In genomic region chr2:226835796-226836547, GRCh38 we compare ENCODE assay signal across 8 cellular contexts. TPM values are rescaled to one million over a fixed set of nuclear protein-coding genes. Genes with fewer than 3 reads are reported as not detected.
DNase-seq lines count a peak whose midpoint lies in the region; ATAC-seq and TF ChIP-seq lines count a peak whose summit lies in the region.

RHBDD1 (plus strand) TSS chr2:226836054; CDS start chr2:226864694, 28,640 bp downstream.

- H3K4me3 ChIP-seq in colonic mucosa, result peak within 1 kb of the TSS; percentile 74

- H3K9ac ChIP-seq in colonic mucosa (ENCODE audit: low read depth in 2 of 2, low read length in 2 of 2), result peak within 1 kb of the TSS; percentile 78 to 80

- no peaks in the 10 kb centered on the region for H3K36me3 ChIP-seq in colonic mucosa

- no peaks in the 10 kb centered on the region for H3K9me3 ChIP-seq in colonic mucosa

- H3K4me1 ChIP-seq in colonic mucosa, result peaks cover 12% of the 10 kb centered on the region

- DNase-seq in AML-193 (lab: John Stamatoyannopoulos, UW), result peak; percentile 77 to 79
- peak; percentile 82 to 91 for DNase-seq in NCI-H524 (lab: John Stamatoyannopoulos, UW)
- DNase-seq in activated CD4-positive, alpha-beta T cell treated with anti-CD3 and anti-CD28 coated beads for 48 hours, result peak; percentile 96
- peak; percentile 95 for DNase-seq in colonic mucosa
- peak; percentile 90 to 92 for DNase-seq in stimulated activated CD4-positive, alpha-beta T cell treated with anti-CD3 and anti-CD28 coated beads, Interleukin-1b, Interleukin-23, amount 100 ng/mL, for 4 hours (ENCODE audit: low read depth in 2 of 2)

- ATAC-seq in HG03432 (IDR thresholded peaks at IDR 0.05; ENCODE audit: unreplicated experiment), result peak; percentile 88

- TF ChIP-seq CTCF in colonic mucosa (IDR thresholded peaks at IDR 0.05), result no peak

- no peaks in the 10 kb centered on the region for H3K27me3 ChIP-seq in colonic mucosa
- H3K27me3 ChIP-seq in layer of hippocampus (ENCODE audit: control insufficient read depth, insufficient read depth, low read length), result no peaks in the 10 kb centered on the region

- peak; percentile 91 for TF ChIP-seq POLR2A in GM19099 (IDR thresholded peaks at IDR 0.05; ENCODE audit: extremely low read depth, insufficient read length, low read depth)

- intact Hi-C loops in colonic mucosa (cut with DNase I), result no loop called here

- peak within 1 kb of the TSS; percentile 99 for H3K27ac ChIP-seq in colonic mucosa
- H3K27ac ChIP-seq in layer of hippocampus (ENCODE audit: low read depth, low read length), result peak within 1 kb of the TSS; percentile 88

RNA-seq across cellular contexts. Expression of gene RHBDD1, which starts in this region (rescaled TPM):
- 10 to 100 TPM; 29.9 to 31.7 TPM for total RNA-seq in colonic mucosa

Comparison
In these comparisons a context has a peak if more than half of its experiments do, and no peak if none do; other contexts are left out.
1. Peak in every context shown above with its lines: DNase-seq, ATAC-seq, H3K4me3 ChIP-seq and H3K27ac ChIP-seq.